In genomic region chr16:68310441-68311315, GRCh38 we compare ENCODE assay signal across 8 cellular contexts. TPM values are rescaled to one million over a fixed set of nuclear protein-coding genes. Genes with fewer than 3 reads are reported as not detected.
A peak's percentile ranks its signal among the peaks of the same experiment; 100 is the strongest.
DNase-seq lines count a peak whose midpoint lies in the region; ATAC-seq and TF ChIP-seq lines count a peak whose summit lies in the region.

Gene PRMT7 (plus strand): TSS chr16:68311019. CDS start chr16:68315980, 4,961 bp downstream.
Gene SLC7A6OS (minus strand): TSS chr16:68310946. CDS start chr16:68310926, 20 bp downstream.

- peak in 1 of 2 donors; percentile 57 for TF ChIP-seq POLR2A in suprapubic skin (IDR thresholded peaks at IDR 0.05)

- peak within 1 kb of the TSS; percentile 75 for H2AFZ ChIP-seq in SK-N-SH (ENCODE audit: low read depth)

- H3K4me2 ChIP-seq in SK-N-SH: peak within 1 kb of the TSS; percentile 95

- peak within 1 kb of the TSS; percentile 79 for H3K9ac ChIP-seq in SK-N-SH

- H3K4me1 ChIP-seq in SK-N-SH (ENCODE audit: control insufficient read depth in 1 of 2, insufficient read depth in 2 of 2, low read depth in 1 of 2, low read length in 1 of 2) (peaks cover 10 to 14% of the 10 kb centered on the region in 2 experiments; a peak in 2 of 4 replicates), suprapubic skin (peaks cover 31% of the 10 kb centered on the region)

- H3K36me3 ChIP-seq in SK-N-SH (replicated peaks in 1 of 2; ENCODE audit: control insufficient read depth in 1 of 2, insufficient read depth in 2 of 2, low read length in 1 of 2) (peaks cover 12 to 35% of the 10 kb centered on the region in 2 experiments), suprapubic skin (peaks cover 34% of the 10 kb centered on the region)

- H4K20me1 ChIP-seq in SK-N-SH (ENCODE audit: insufficient read depth): no peaks in the 10 kb centered on the region

- no peaks in the 10 kb centered on the region for H3K9me2 ChIP-seq in SK-N-SH

- H3K27ac ChIP-seq in SK-N-SH (ENCODE audit: low read depth in 2 of 2, low read length in 1 of 2) (peak within 1 kb of the TSS; percentile 66 to 76), suprapubic skin (peak within 1 kb of the TSS; percentile 84)

- WGBS in SK-N-SH (ENCODE audit: low lambda C conversion rate): 0% methylated on average over 11 of the region's 82 CpGs
- WGBS in suprapubic skin: under 1% methylated on average over 28 of the region's 82 CpGs

- H3K9me3 ChIP-seq in SK-N-SH (no peaks in the 10 kb centered on the region), suprapubic skin (no peaks in the 10 kb centered on the region)

- peak; percentile 96 for ATAC-seq in HG02610 (IDR thresholded peaks at IDR 0.05; ENCODE audit: unreplicated experiment)

- H3F3A ChIP-seq in SK-N-SH (replicated peaks; ENCODE audit: insufficient read depth): no peaks in the 10 kb centered on the region

- CTCF ChIA-PET in SK-N-SH (lab: Yijun Ruan, JAX): interaction anchor here (0.6 to 2.6 kb wide), 11 partner anchors 10 to 1193 kb away, joined by 3 to 24 read pairs (median 4); partner anchors contain the start of gene SLC7A6

- H3K79me2 ChIP-seq in SK-N-SH (ENCODE audit: insufficient read depth): peaks cover 84% of the 10 kb centered on the region

- H3K4me3 ChIP-seq in SK-N-SH (ENCODE audit: low read depth in 2 of 2, low read length in 1 of 2) (peak within 1 kb of the TSS; percentile 83 to 87), suprapubic skin (peak within 1 kb of the TSS; percentile 83)

- no peaks in the 10 kb centered on the region for H3K27me3 ChIP-seq in SK-N-SH (ENCODE audit: insufficient read depth)
- H3K27me3 ChIP-seq in suprapubic skin: no peaks in the 10 kb centered on the region

- DNase-seq in GM10266 (ENCODE audit: extremely low spot score) (peak; percentile 93), NCI-H1092 (lab: John Stamatoyannopoulos, UW) (peak; percentile 84), SK-N-SH (peak; percentile 98), globus pallidus (ENCODE audit: low spot score) (peak; percentile 91), occipital lobe (lab: John Stamatoyannopoulos, UW) (peak; percentile 86), suprapubic skin (ENCODE audit: low spot score in 2 of 2) (peak; percentile 92 to 94)
- peak; percentile 94 for DNase-seq in activated naive CD4-positive, alpha-beta T cell treated with anti-CD3 and anti-CD28 coated beads, Interleukin-2, amount 50 U/mL, for 16 hours

- TF ChIP-seq RAD21 in SK-N-SH (IDR thresholded peaks at IDR 0.05; ENCODE audit: low read length): no peak

- no peak for TF ChIP-seq CTCF in GM10266 (IDR thresholded peaks at IDR 0.05; ENCODE audit: control insufficient read depth, insufficient read depth, low read depth, missing control alignments)
- no peak for TF ChIP-seq CTCF in SK-N-SH (IDR thresholded peaks at IDR 0.05)
- TF ChIP-seq CTCF in suprapubic skin (IDR thresholded peaks at IDR 0.05): peak in 1 of 2 donors; percentile 39

- POLR2A ChIA-PET in SK-N-SH (lab: Yijun Ruan, JAX): interaction anchor here (0.6 to 2.1 kb wide), 8 partner anchors 11 to 226 kb away, joined by 3 to 16 read pairs (median 4); partner anchors contain the start of genes NFATC3, SLC7A6 and SMPD3

- TF ChIP-seq EP300 in SK-N-SH (IDR thresholded peaks at IDR 0.05; ENCODE audit: borderline replicate concordance in 1 of 2, low read depth in 1 of 2, low read length in 1 of 2): no peak
- no peak for TF ChIP-seq EP300 in suprapubic skin (IDR thresholded peaks at IDR 0.05)

TF ChIP-seq in SK-N-SH, 30 proteins besides CTCF, POLR2A, EP300 and RAD21 (continues in another document):
- TF ChIP-seq YY1 (IDR thresholded peaks at IDR 0.05; ENCODE audit: low read depth) (peak; percentile 94), RXRA (IDR thresholded peaks at IDR 0.05; ENCODE audit: borderline replicate concordance, low read depth) (no peak; the same call in 1 of the 2 replicates), USF2 (IDR thresholded peaks at IDR 0.05; ENCODE audit: borderline replicate concordance, low read depth, low read length) (no peak), NRF1 (IDR thresholded peaks at IDR 0.05; ENCODE audit: low read depth, low read length) (no peak), TCF12 (IDR thresholded peaks at IDR 0.05) (no peak), TAF1 (IDR thresholded peaks at IDR 0.05; ENCODE audit: borderline replicate concordance, low read depth, low read length) (peak; percentile 87), JUND (IDR thresholded peaks at IDR 0.05) (no peak), ELF1 (IDR thresholded peaks at IDR 0.05) (peak; percentile 85), FOSL2 (IDR thresholded peaks at IDR 0.05; ENCODE audit: borderline replicate concordance, low read depth) (no peak), USF1 (IDR thresholded peaks at IDR 0.05; ENCODE audit: borderline replicate concordance, low read depth) (no peak), RCOR1 (IDR thresholded peaks at IDR 0.05; ENCODE audit: low read length) (no peak), FOXJ3 (CRISPR knock-in tag; IDR thresholded peaks at IDR 0.05) (no peak; the same call in none of the 2 replicates), CHD2 (IDR thresholded peaks at IDR 0.05; ENCODE audit: low read length, partially characterized antibody) (peak; percentile 48), GABPA (IDR thresholded peaks at IDR 0.05; ENCODE audit: low read depth) (no peak), FOXM1 (IDR thresholded peaks at IDR 0.05; ENCODE audit: low read depth) (no peak), RFX5 (IDR thresholded peaks at IDR 0.05; ENCODE audit: low read length) (no peak), TEAD4 (IDR thresholded peaks at IDR 0.05; ENCODE audit: borderline replicate concordance, insufficient read depth) (no peak), EZH2phosphoT487 (IDR thresholded peaks at IDR 0.05; ENCODE audit: borderline replicate concordance, low read depth) (no peak), IRF3 (IDR thresholded peaks at IDR 0.05; ENCODE audit: low read depth, low read length) (no peak), POLR2AphosphoS5 (IDR thresholded peaks at IDR 0.05; ENCODE audit: low read depth, low read length) (peak; percentile 97), ZBTB33 (IDR thresholded peaks at IDR 0.05; ENCODE audit: borderline replicate concordance, low read depth) (no peak), MEF2A (IDR thresholded peaks at IDR 0.05; ENCODE audit: borderline replicate concordance, low read depth) (no peak), SIN3A (IDR thresholded peaks at IDR 0.05; ENCODE audit: borderline replicate concordance, low read depth, low read length) (no peak; the same call in 1 of the 2 replicates), MAX (IDR thresholded peaks at IDR 0.05; ENCODE audit: low read depth) (peak; percentile 97), NFIC (IDR thresholded peaks at IDR 0.05; ENCODE audit: borderline replicate concordance) (no peak), SMC3 (IDR thresholded peaks at IDR 0.05; ENCODE audit: low read depth, low read length) (no peak)

RNA-seq across cellular contexts. Expression of gene PRMT7, which starts in this region (rescaled TPM):
- polyA plus RNA-seq in SK-N-SH (2012; rRNA removed): 46.0 and 66.8 TPM in 2 replicates
- 20.7 and 29.1 TPM in 2 replicates for polyA plus RNA-seq in SK-N-SH (2012; cell fraction: cytosol; rRNA removed)
- 317 and 350 TPM in 2 replicates for polyA plus RNA-seq in SK-N-SH (2012; cell fraction: nucleus; rRNA removed)
- total RNA-seq in occipital lobe (44.0 TPM), suprapubic skin (100 to 1,000 TPM in 1 of 4 donors, 10 to 100 TPM in 3; 38.8 to 101 (median 69.9) TPM)

RNA-seq across cellular contexts. Expression of gene SLC7A6OS, which starts in this region (rescaled TPM):
- 6.6 and 9.6 TPM in 2 replicates for polyA plus RNA-seq in SK-N-SH (2012; rRNA removed)
- polyA plus RNA-seq in SK-N-SH (2012; cell fraction: cytosol; rRNA removed): 5.9 and 6.7 TPM in 2 replicates
- polyA plus RNA-seq in SK-N-SH (2012; cell fraction: nucleus; rRNA removed): 19.1 and 28.4 TPM in 2 replicates
- total RNA-seq in occipital lobe: 12.8 TPM
- total RNA-seq in suprapubic skin: 10 to 100 TPM in 2 of 4 donors, 1 to 10 TPM in 2; 8.8 to 18.1 (median 10.1) TPM

Comparison
In these comparisons a context has a peak if more than half of its experiments do, and no peak if none do; other contexts are left out.
1. Peak in every context shown above with its lines: DNase-seq, ATAC-seq, H3K4me3 ChIP-seq and H3K27ac ChIP-seq.